In the genomic region with DNA sequence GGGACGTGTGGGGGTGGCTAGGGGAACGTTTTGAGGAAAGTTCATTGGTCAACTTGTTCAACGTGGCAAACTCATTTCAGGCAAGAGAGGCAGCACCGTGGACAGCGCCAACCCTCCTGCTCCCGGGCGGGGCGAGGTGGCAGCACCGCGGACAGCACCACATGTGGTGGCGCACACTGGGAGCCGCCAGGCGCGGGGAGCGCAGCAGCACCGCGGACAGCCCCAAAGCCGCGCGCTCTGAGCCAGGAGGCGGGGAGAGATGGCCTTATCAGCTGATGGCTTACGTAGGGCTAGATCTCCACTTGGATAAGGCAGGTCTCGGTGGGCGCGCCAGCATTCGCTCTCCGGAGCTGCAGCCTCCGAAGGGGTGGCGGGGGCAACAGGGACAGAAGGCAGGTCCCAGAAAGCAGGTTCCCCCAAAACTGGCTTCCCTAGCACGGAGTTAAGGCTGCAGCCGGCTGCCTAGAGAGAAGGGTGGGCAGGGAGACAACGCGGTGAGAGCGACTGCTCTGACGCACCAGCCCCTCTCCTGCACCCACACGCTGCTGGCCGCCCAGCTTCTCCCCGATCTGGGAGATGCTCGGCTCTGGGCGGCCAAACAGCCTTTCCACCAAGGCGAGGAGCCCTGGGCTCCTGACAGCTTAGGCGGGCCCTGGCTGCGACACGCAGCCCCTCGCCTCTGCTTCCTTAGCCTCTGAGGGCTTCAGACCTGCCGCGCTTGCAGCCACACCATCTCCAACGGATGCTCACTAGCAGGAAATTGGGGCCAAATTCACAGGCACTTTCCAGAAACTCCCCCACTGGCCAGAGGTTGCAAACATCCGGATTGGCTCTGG, we compare ENCODE assay signal across 8 cellular contexts. TPM values are rescaled to one million over a fixed set of nuclear protein-coding genes. Genes with fewer than 3 reads are reported as not detected.
DNase-seq lines count a peak whose midpoint lies in the region; ATAC-seq and TF ChIP-seq lines count a peak whose summit lies in the region.

A gene (plus strand): TSS at position 333 of the 836 bp plus-strand sequence. CDS start 576 bp downstream, outside the sequence.

- no peak within 1 kb of the TSS for H3K27ac ChIP-seq in WERI-Rb-1

- H3K36me3 Mint-ChIP-seq in MCF 10A (ENCODE audit: insufficient read depth, unreplicated experiment): no peaks in the 10 kb centered on the region

- H3K4me1 Mint-ChIP-seq in MCF 10A (ENCODE audit: insufficient read depth, unreplicated experiment): no peaks in the 10 kb centered on the region

- peaks cover 31% of the 10 kb centered on the region for H3K27me3 Mint-ChIP-seq in MCF 10A (ENCODE audit: insufficient read depth, unreplicated experiment)

- H3K27ac Mint-ChIP-seq in MCF 10A (ENCODE audit: low read depth, unreplicated experiment): no peak within 1 kb of the TSS

- TF ChIP-seq CTCF in WERI-Rb-1 (IDR thresholded peaks at IDR 0.05; ENCODE audit: low read depth, low read length): peak; percentile 31
- no peak for TF ChIP-seq CTCF in MCF 10A (IDR thresholded peaks at IDR 0.05; ENCODE audit: unreplicated experiment)

- peaks cover 10% of the 10 kb centered on the region for H3K27me3 ChIP-seq in WERI-Rb-1 (ENCODE audit: insufficient read depth, low read depth, severe bottlenecking)

- intact Hi-C loops in MCF 10A (cut with micrococcal nuclease): no loop called here

- POLR2A ChIA-PET in MCF 10A (lab: Yijun Ruan, JAX): no interaction called here

- H3K9me3 ChIP-seq in WERI-Rb-1 (ENCODE audit: severe bottlenecking): no peaks in the 10 kb centered on the region
- H3K9me3 ChIP-seq in iPS-18c (ENCODE audit: control insufficient read depth, insufficient read depth, low read length): no peaks in the 10 kb centered on the region

- H3K9me3 Mint-ChIP-seq in MCF 10A (ENCODE audit: unreplicated experiment): no peaks in the 10 kb centered on the region

- ATAC-seq in GM21576 (IDR thresholded peaks at IDR 0.05; ENCODE audit: unreplicated experiment): peak; percentile 96

- BruUV-seq in MCF 10A (replicated peaks; lab: Mats Ljungman, UMichigan): no TSS peak

- no peak within 1 kb of the TSS for H3K4me3 Mint-ChIP-seq in MCF 10A (ENCODE audit: unreplicated experiment)

- peak within 1 kb of the TSS; percentile 43 for H3K4me3 ChIP-seq in WERI-Rb-1 (ENCODE audit: low read depth, low read length)
- peak within 1 kb of the TSS; percentile 57 for H3K4me3 ChIP-seq in iPS-18c (ENCODE audit: insufficient read depth, low read depth, low read length)

- DNase-seq in EL: peak; percentile 71
- DNase-seq in HuH-7.5 (ENCODE audit: low spot score): peak; percentile 76
- peak; percentile 60 for DNase-seq in WERI-Rb-1
- DNase-seq in MCF 10A (ENCODE audit: unreplicated experiment): peak; percentile 79
- peak; percentile 62 to 78 (median 73) for DNase-seq in stimulated activated CD4-positive, alpha-beta T cell treated with anti-CD3 and anti-CD28 coated beads, Interleukin-12 subunit alpha, Interleukin-12 subunit beta, amount 100 ng/mL, for 48 hours (ENCODE audit: low read depth in 2 of 3, low spot score in 1 of 3)
- no peak for DNase-seq in NCI-H446 treated with DMSO at 0.1 percent for 48 hours (lab: John Stamatoyannopoulos, UW)

- no peaks in the 10 kb centered on the region for H3K36me3 ChIP-seq in WERI-Rb-1

- CTCF ChIA-PET in MCF 10A (lab: Yijun Ruan, JAX): interaction anchor here (0.6 to 1.6 kb wide), 4 partner anchors 13 to 142 kb away, joined by 3 to 4 read pairs (median 3); no protein-coding TSS in a partner anchor

RNA-seq across cellular contexts. Expression of the gene that starts here (rescaled TPM):
- total RNA-seq in MCF 10A (2022): not detected in 2 replicates

Comparison
In these comparisons a context has a peak if more than half of its experiments do, and no peak if none do; other contexts are left out.
1. Peak in DNase-seq in MCF 10A; RNA of the gene not detected or under 1 TPM.